8 cellular contexts compared by ENCODE assay signal in the genomic region with DNA sequence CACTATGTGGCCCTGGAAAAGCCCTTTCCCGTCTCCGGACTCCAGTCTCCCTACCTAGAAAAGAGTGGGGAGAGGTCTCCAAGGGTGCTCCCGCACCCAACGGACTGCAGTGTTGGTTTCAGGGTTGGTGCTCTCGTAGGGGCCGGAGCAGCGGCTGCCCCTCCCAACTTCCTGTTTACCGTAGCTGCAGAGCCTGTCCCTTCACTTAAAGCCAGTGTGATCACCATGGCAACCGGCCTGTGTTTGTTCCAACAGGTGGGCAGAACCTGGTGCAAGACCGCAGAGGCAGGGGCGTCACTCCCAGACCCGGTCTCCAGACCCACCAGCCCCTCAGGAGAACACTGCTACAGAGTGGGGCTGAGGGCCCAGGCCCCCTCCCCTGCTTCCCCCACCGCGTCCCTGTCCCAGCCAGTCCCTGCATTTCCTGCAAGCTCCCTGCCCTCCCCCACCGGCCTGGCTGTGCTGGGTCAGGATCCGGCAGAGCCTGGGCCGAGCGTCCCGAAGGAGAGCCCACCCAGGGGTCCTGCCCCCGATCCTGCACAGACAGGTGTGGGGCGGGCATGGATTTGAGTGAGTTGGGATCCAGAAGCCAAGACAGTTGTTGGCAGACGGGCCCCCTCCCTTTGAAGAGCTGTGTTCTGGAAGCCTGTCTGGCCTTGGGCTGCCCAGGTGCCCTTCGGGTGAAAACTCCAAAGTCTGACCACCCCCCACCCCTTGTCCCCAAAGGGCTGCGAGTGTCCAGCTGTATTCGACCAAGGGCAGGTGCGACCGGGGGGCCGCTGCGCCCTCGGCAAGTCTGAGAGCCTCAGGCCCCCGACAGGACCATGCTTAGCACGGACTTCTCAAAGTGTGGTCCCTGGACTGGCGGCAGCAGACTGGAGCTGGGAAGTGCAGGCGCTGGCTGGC. TPM values are rescaled to one million over a fixed set of nuclear protein-coding genes. Genes with fewer than 3 reads are reported as not detected.
DNase-seq lines count a peak whose midpoint lies in the region; ATAC-seq, FAIRE-seq and TF ChIP-seq lines count a peak whose summit lies in the region.

No MANE protein-coding gene starts in this region.

- H2AFZ ChIP-seq in mammary epithelial cell (ENCODE audit: low read depth, low read length): no peak overlapping the region

- TF ChIP-seq EP300 in suprapubic skin (IDR thresholded peaks at IDR 0.05): no peak

- H3K4me1 ChIP-seq in mammary epithelial cell (ENCODE audit: insufficient read depth, low read length) (peaks cover 19% of the 10 kb centered on the region), suprapubic skin (peaks cover 35% of the 10 kb centered on the region)

- no peak overlapping the region for H3K9ac ChIP-seq in mammary epithelial cell (ENCODE audit: insufficient read depth, low read length)

- peak; percentile 49 for ATAC-seq in HG03342 (IDR thresholded peaks at IDR 0.05; ENCODE audit: unreplicated experiment)

- H3K27ac ChIP-seq in mammary epithelial cell (ENCODE audit: insufficient read depth, low read depth, low read length): no peak overlapping the region
- H3K27ac ChIP-seq in suprapubic skin: peak overlapping the region; percentile 19

- DNase-seq in NCI-H2081 (lab: John Stamatoyannopoulos, UW) (peak; percentile 61 to 73), NCI-H2081 treated with DMSO at 0.1 percent for 48 hours (lab: John Stamatoyannopoulos, UW) (no peak), RCC 7860 (ENCODE audit: low spot score) (peak; percentile 37), mammary epithelial cell (peak; percentile 43), kidney glomerular epithelial cell (lab: John Stamatoyannopoulos, UW) (peak; percentile 32), suprapubic skin (ENCODE audit: low spot score in 2 of 2) (peak; percentile 92), GOT3 (lab: John Stamatoyannopoulos, UW) (no peak)

- TF ChIP-seq POLR2A in suprapubic skin (IDR thresholded peaks at IDR 0.05): no peak

- WGBS in mammary epithelial cell (ENCODE audit: low coverage, missing lambda C conversion rate): 36% methylated on average over 19 of the region's 34 CpGs
- WGBS in suprapubic skin: 5% methylated on average over 22 of the region's 34 CpGs

- H3K36me3 ChIP-seq in mammary epithelial cell (ENCODE audit: insufficient read depth, low read length): no peaks in the 10 kb centered on the region
- no peaks in the 10 kb centered on the region for H3K36me3 ChIP-seq in suprapubic skin

- intact Hi-C loops in mammary epithelial cell (cut with micrococcal nuclease): no loop called here

- H3K4me3 ChIP-seq in mammary epithelial cell (replicated peaks in 1 of 3; ENCODE audit: insufficient read depth in 1 of 3, low read depth in 2 of 3, low read length in 3 of 3) (no peak overlapping the region), suprapubic skin (peak overlapping the region; percentile 47)

- H3K27me3 ChIP-seq in mammary epithelial cell (ENCODE audit: insufficient read depth, low read length): peaks cover 28% of the 10 kb centered on the region
- H3K27me3 ChIP-seq in suprapubic skin: peaks cover 66% of the 10 kb centered on the region

- H3K4me2 ChIP-seq in mammary epithelial cell (ENCODE audit: insufficient read depth, low read depth, low read length): no peak overlapping the region

- no peaks in the 10 kb centered on the region for H3K9me3 ChIP-seq in mammary epithelial cell (replicated peaks; ENCODE audit: insufficient read depth, low read length)
- H3K9me3 ChIP-seq in suprapubic skin: no peaks in the 10 kb centered on the region

- H3K79me2 ChIP-seq in mammary epithelial cell (ENCODE audit: insufficient read depth, low read length): no peaks in the 10 kb centered on the region

- H4K20me1 ChIP-seq in mammary epithelial cell (ENCODE audit: insufficient read depth, low read length): no peaks in the 10 kb centered on the region

- CTCF ChIA-PET in mammary epithelial cell (lab: Charles Lee; ENCODE audit: low non-redundant PET): no interaction called here

- in situ Hi-C loops in mammary epithelial cell (cut with MboI; ENCODE audit: low sequenced_read_pairs in 2 of 2): no loop called here

- FAIRE-seq in RCC 7860 (lab: Jason Lieb, UNC): no peak

- dilution Hi-C loops in mammary epithelial cell (cut with HindIII; ENCODE audit: low sequenced_read_pairs): no loop called here

- no TSS peak for BruUV-seq in mammary epithelial cell (replicated peaks; lab: Mats Ljungman, UMichigan)

- TF ChIP-seq CTCF in mammary epithelial cell (conservative IDR thresholded peaks at IDR 0.05 in 1 of 2, IDR thresholded peaks at IDR 0.05 in 1 of 2; ENCODE audit: extremely low read depth in 1 of 2, insufficient read depth in 1 of 2, low read depth in 1 of 2, low read length in 2 of 2) (no peak), suprapubic skin (IDR thresholded peaks at IDR 0.05) (no peak)

RNA-seq across cellular contexts. Expression of a gene that starts 1.5 kb away (rescaled TPM):
- total RNA-seq in mammary epithelial cell (1 to 10 TPM; 1.0 to 1.3 TPM), suprapubic skin (1 to 10 TPM in 3 of 4 donors, under 1 TPM in 1; 0.87 to 6.2 (median 2.5) TPM)
- 0.11 TPM for polyA plus RNA-seq in mammary epithelial cell
- polyA minus RNA-seq in mammary epithelial cell: 0.78 TPM

RNA-seq across cellular contexts. Expression of a gene that starts 19.7 kb away (rescaled TPM):
- total RNA-seq in mammary epithelial cell (10 to 100 TPM; 43.8 to 62.1 TPM), suprapubic skin (10 to 100 TPM; 48.5 to 70.2 (median 62.1) TPM)
- 54.6 TPM for polyA plus RNA-seq in mammary epithelial cell
- 28.6 TPM for polyA minus RNA-seq in mammary epithelial cell

RNA-seq across cellular contexts. Expression of a gene that starts 19.8 kb away (rescaled TPM):
- total RNA-seq in mammary epithelial cell (10 to 100 TPM; 33.3 to 34.8 TPM), suprapubic skin (10 to 100 TPM; 53.7 to 84.0 (median 69.5) TPM)
- polyA plus RNA-seq in mammary epithelial cell: 37.2 TPM
- 16.2 TPM for polyA minus RNA-seq in mammary epithelial cell

RNA-seq across cellular contexts. Expression of a gene that starts 22.5 kb away (rescaled TPM):
- total RNA-seq in mammary epithelial cell: 100 to 1,000 TPM in 1 of 2 donors, 10 to 100 TPM in 1; 42.7 to 157 TPM
- 91.3 TPM for polyA plus RNA-seq in mammary epithelial cell
- polyA minus RNA-seq in mammary epithelial cell: 104 TPM
- 100 to 1,000 TPM in 3 of 4 donors, 10 to 100 TPM in 1; 72.0 to 165 (median 107) TPM for total RNA-seq in suprapubic skin

Comparison
In these comparisons a context has a peak if more than half of its experiments do, and no peak if none do; other contexts are left out.
1. DNase-seq: peak in NCI-H2081 (2 of 2), RCC 7860 (single experiment), mammary epithelial cell (single experiment), kidney glomerular epithelial cell (single experiment) and suprapubic skin (2 of 2); none in NCI-H2081 treated with DMSO at 0.1 percent for 48 hours (single experiment) and GOT3 (single experiment).